ENCODE assay signal across 8 cellular contexts in the genomic region with DNA sequence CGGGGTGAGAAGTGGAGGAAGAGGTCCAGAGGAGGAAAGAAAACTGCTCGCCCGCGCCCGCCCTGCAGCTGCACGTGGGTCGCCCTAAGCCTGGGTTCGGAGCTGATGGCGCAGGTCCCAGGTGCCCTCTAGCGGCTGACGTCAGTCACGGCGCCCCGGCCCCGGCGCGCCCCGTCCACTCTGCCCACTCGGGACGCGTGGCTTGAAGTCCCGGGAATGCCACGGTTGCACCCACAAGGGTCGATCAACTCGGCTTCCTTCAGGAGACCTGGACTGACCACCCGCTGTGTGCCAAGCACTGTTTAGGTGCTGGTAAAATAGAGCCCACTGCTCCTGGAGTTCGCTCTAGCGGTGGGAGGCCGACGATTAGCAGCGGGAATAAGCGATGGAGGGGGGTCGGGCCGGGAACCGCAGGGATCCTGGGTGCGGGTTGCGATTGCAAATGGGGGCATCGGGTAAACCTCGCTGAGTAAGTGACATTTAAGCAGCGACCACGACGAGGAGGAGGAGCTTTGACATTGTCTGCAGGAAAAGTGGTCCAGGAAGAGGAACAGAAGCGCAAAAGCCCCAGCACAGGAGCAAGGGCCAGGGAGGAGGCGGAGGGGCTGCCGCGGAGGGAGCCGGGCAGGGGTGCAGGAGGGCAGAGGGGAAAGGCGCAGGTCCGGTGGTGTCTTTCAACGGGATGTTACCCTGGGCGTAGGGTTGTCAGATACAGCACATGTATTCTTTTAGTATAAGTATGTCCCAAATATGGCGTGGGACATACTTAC. TPM values are rescaled to one million over a fixed set of nuclear protein-coding genes. Genes with fewer than 3 reads are reported as not detected.
A peak's percentile ranks its signal among the peaks of the same experiment; 100 is the strongest.
DNase-seq lines count a peak whose midpoint lies in the region; ATAC-seq and TF ChIP-seq lines count a peak whose summit lies in the region.

No MANE protein-coding gene starts in this region.

- peaks cover 8% of the 10 kb centered on the region; the same call in 1 of the 2 replicates for H3K4me1 ChIP-seq in MM.1S (ENCODE audit: low read length)
- H3K4me1 ChIP-seq in heart right ventricle, result peaks cover 0 to 47% (median 36%) of the 10 kb centered on the region in 9 donors
- H3K4me1 ChIP-seq in transverse colon, result peaks cover 4 to 43% (median 27%) of the 10 kb centered on the region in 4 donors

- H3K79me2 ChIP-seq in MM.1S (ENCODE audit: low read length), result no peaks in the 10 kb centered on the region

- H3K27me3 Mint-ChIP-seq in activated naive CD8-positive, alpha-beta T cell treated with anti-CD3 and anti-CD28 coated beads, Interleukin-2, amount 10 ng/mL, durations not matched to agents 7 days and 5 days, result no peaks in the 10 kb centered on the region

- POLR2A ChIA-PET in activated naive CD8-positive, alpha-beta T cell treated with anti-CD3 and anti-CD28 coated beads, Interleukin-2, amount 10 ng/mL, durations not matched to agents 7 days and 5 days (lab: Charles Lee), result interaction anchor here (0.6 to 2.3 kb wide), 2 partner anchors 9 to 42 kb away, joined by 5 to 10 read pairs; partner anchors contain the start of gene MOK

- H3K9me3 Mint-ChIP-seq in activated naive CD8-positive, alpha-beta T cell treated with anti-CD3 and anti-CD28 coated beads, Interleukin-2, amount 10 ng/mL, durations not matched to agents 7 days and 5 days, result no peaks in the 10 kb centered on the region

- H3K4me3 ChIP-seq in MM.1S (ENCODE audit: low read length), result peak overlapping the region; percentile 70
- H3K4me3 ChIP-seq in heart right ventricle, result peak overlapping the region; percentile 18 to 63 (median 50)
- peak overlapping the region in 3 of 4 donors; percentile 32 to 49 (median 35) for H3K4me3 ChIP-seq in transverse colon

- H3K27me3 ChIP-seq in MM.1S (replicated peaks; ENCODE audit: insufficient read depth, low read length) (no peaks in the 10 kb centered on the region), heart right ventricle (no peaks in the 10 kb centered on the region), transverse colon (no peaks in the 10 kb centered on the region)

- H3K4me1 Mint-ChIP-seq in activated naive CD8-positive, alpha-beta T cell treated with anti-CD3 and anti-CD28 coated beads, Interleukin-2, amount 10 ng/mL, durations not matched to agents 7 days and 5 days, result peaks cover 22% of the 10 kb centered on the region

- no peaks in the 10 kb centered on the region for H4K20me1 ChIP-seq in MM.1S (ENCODE audit: insufficient read depth, low read length)

- H2AFZ ChIP-seq in MM.1S (ENCODE audit: low read length), result peak overlapping the region; percentile 86

- no peak for TF ChIP-seq EP300 in transverse colon (IDR thresholded peaks at IDR 0.05; ENCODE audit: low read depth)

- ATAC-seq in SK-N-SH treated with all-trans-retinoic acid at 6 μM for 48 hours, result peak; percentile 74
- ATAC-seq in activated naive CD8-positive, alpha-beta T cell treated with anti-CD3 and anti-CD28 coated beads, Interleukin-2, amount 10 ng/mL, durations not matched to agents 7 days and 5 days (ENCODE audit: low read depth), result peak; percentile 61
- ATAC-seq in heart right ventricle, result peak; percentile 66 to 81 (median 72)

- WGBS in heart right ventricle, 2 donors, result 5 to 8% methylated on average over 52 of the region's 52 CpGs
- 10 to 19% methylated on average over 20 to 42 of the region's 52 CpGs for WGBS in transverse colon (ENCODE audit: low coverage in 1 of 2), 2 donors

- H3K36me3 ChIP-seq in MM.1S (replicated peaks; ENCODE audit: insufficient read depth, low read length) (no peaks in the 10 kb centered on the region), heart right ventricle (no peaks in the 10 kb centered on the region), transverse colon (no peaks in the 10 kb centered on the region)

- H3F3A ChIP-seq in MM.1S (ENCODE audit: insufficient read depth, low read length), result peaks cover 16% of the 10 kb centered on the region

- H3K4me3 Mint-ChIP-seq in activated naive CD8-positive, alpha-beta T cell treated with anti-CD3 and anti-CD28 coated beads, Interleukin-2, amount 10 ng/mL, durations not matched to agents 7 days and 5 days, result peak overlapping the region; percentile 95

- intact Hi-C loops in heart right ventricle (cut with DNase I) (loop anchor here (1.0 to 10.0 kb wide), 14 partner anchors 48 to 352 kb away; partner anchors contain the start of genes DYNC1H1 (in 3 of the 10), HSP90AA1 (in 2 of the 10), CINP (in 1 of the 10) and TECPR2 (in 1 of the 10)), posterior cingulate gyrus (cut with DNase I) (loop anchor here (1.0 to 10.0 kb wide), 6 partner anchors 79 to 350 kb away; partner anchors contain the start of genes DYNC1H1 and HSP90AA1), transverse colon (cut with DNase I; ENCODE audit: low total_unique reads) (loop anchor here (2.0 to 5.0 kb wide), 2 partner anchors 80 to 267 kb away; no protein-coding TSS in a partner anchor)

- in situ Hi-C loops in transverse colon (cut with MboI; ENCODE audit: low pct_ligation_motif_present in 1 of 4, low pct_unique_long_range_greater_than_20kb in 1 of 4, low sequenced_read_pairs in 3 of 4), result loop anchor here in 2 of 4 donors (5.0 to 25.0 kb wide), 5 partner anchors 77 to 602 kb away; partner anchors contain the start of gene DYNC1H1 (in 1 of the 2)

- TF ChIP-seq CTCF in MM.1S (IDR thresholded peaks at IDR 0.05; ENCODE audit: low read length), result peak; percentile 65
- TF ChIP-seq CTCF in heart right ventricle (IDR thresholded peaks at IDR 0.05), result peak; percentile 91 to 100 (median 98)
- TF ChIP-seq CTCF in transverse colon (IDR thresholded peaks at IDR 0.05), result peak; percentile 93 to 97 (median 96)

- H3K4me2 ChIP-seq in MM.1S (ENCODE audit: low read depth, low read length), result peak overlapping the region; percentile 82

- no peaks in the 10 kb centered on the region for H3K36me3 Mint-ChIP-seq in activated naive CD8-positive, alpha-beta T cell treated with anti-CD3 and anti-CD28 coated beads, Interleukin-2, amount 10 ng/mL, durations not matched to agents 7 days and 5 days

- H3K27ac ChIP-seq in MM.1S (ENCODE audit: low read length) (peak overlapping the region; percentile 13; the same call in 1 of the 2 replicates), heart right ventricle (peak overlapping the region in 7 of 10 donors; percentile 2 to 70 (median 34)), transverse colon (peak overlapping the region; percentile 20 to 69 (median 46))

- peak overlapping the region; percentile 46 for H3K27ac Mint-ChIP-seq in activated naive CD8-positive, alpha-beta T cell treated with anti-CD3 and anti-CD28 coated beads, Interleukin-2, amount 10 ng/mL, durations not matched to agents 7 days and 5 days

- TF ChIP-seq POLR2A in transverse colon (IDR thresholded peaks at IDR 0.05), result no peak

- H3K9me3 ChIP-seq in MM.1S (replicated peaks; ENCODE audit: insufficient read depth, low read length), result no peaks in the 10 kb centered on the region
- no peaks in the 10 kb centered on the region for H3K9me3 ChIP-seq in heart right ventricle
- no peaks in the 10 kb centered on the region for H3K9me3 ChIP-seq in transverse colon

- peak overlapping the region; percentile 38; the same call in 1 of the 2 replicates for H3K9ac ChIP-seq in MM.1S (ENCODE audit: low read length)

- DNase-seq in ELR (ENCODE audit: low read depth) (peak; percentile 91), H4 (ENCODE audit: low spot score) (peak; percentile 68), MM.1S (peak; percentile 68), heart right ventricle (peak; percentile 86 to 87), posterior cingulate gyrus (peak; percentile 76 to 98 (median 86)), transverse colon (peak; percentile 89)
- DNase-seq in activated naive CD8-positive, alpha-beta T cell treated with anti-CD3 and anti-CD28 coated beads, Interleukin-2, amount 10 ng/mL, durations not matched to agents 7 days and 5 days, result peak; percentile 86

- no peaks in the 10 kb centered on the region for H3K9me2 ChIP-seq in MM.1S (replicated peaks; ENCODE audit: insufficient read depth, low read length)

TF ChIP-seq in SK-N-SH treated with all-trans-retinoic acid at 6 μM for 48 hours, 23 proteins besides CTCF, POLR2A, EP300 and RAD21 (continues in another document):
- TF ChIP-seq ZNF70 (CRISPR knock-in tag; IDR thresholded peaks at IDR 0.05), result no peak

RNA-seq across cellular contexts. Expression of gene ZNF839, which starts 5.1 kb away (rescaled TPM):
- total RNA-seq in H4 (2014; rRNA removed; shearing (Covaris generic)), result 2.7 and 5.0 TPM in 2 replicates
- total RNA-seq in activated naive CD8-positive, alpha-beta T cell treated with anti-CD3 and anti-CD28 coated beads, Interleukin-2, amount 10 ng/mL, durations not matched to agents 7 days and 5 days, result 10 to 100 TPM; 13.9 to 17.3 TPM
- 10 to 100 TPM in 1 of 10 donors, 1 to 10 TPM in 9; 7.0 to 12.8 (median 8.4) TPM for total RNA-seq in heart right ventricle
- 10 to 100 TPM in 1 of 2 donors, 1 to 10 TPM in 1; 3.8 to 13.4 TPM for polyA plus RNA-seq in heart right ventricle
- 10 to 100 TPM in 3 of 4 donors, 1 to 10 TPM in 1; 6.7 to 14.1 (median 11.1) TPM for total RNA-seq in transverse colon

RNA-seq across cellular contexts. Expression of gene MOK, which starts 9.5 kb away (rescaled TPM):
- total RNA-seq in H4 (2014; rRNA removed; shearing (Covaris generic)), result 1.6 and 2.0 TPM in 2 replicates
- total RNA-seq in activated naive CD8-positive, alpha-beta T cell treated with anti-CD3 and anti-CD28 coated beads, Interleukin-2, amount 10 ng/mL, durations not matched to agents 7 days and 5 days, result 1 to 10 TPM; 2.4 to 2.7 TPM
- total RNA-seq in heart right ventricle, result 10 to 100 TPM in 4 of 10 donors, 1 to 10 TPM in 6; 6.6 to 15.5 (median 9.5) TPM
- 10 to 100 TPM; 17.6 to 19.8 TPM for polyA plus RNA-seq in heart right ventricle
- total RNA-seq in transverse colon, result 10 to 100 TPM in 2 of 4 donors, 1 to 10 TPM in 2; 3.0 to 16.0 (median 11.1) TPM

RNA-seq across cellular contexts. Expression of gene CINP, which starts 48.3 kb away (rescaled TPM):
- 24.4 and 51.8 TPM in 2 replicates for total RNA-seq in H4 (2014; rRNA removed; shearing (Covaris generic))
- 10 to 100 TPM; 29.8 to 35.6 TPM for total RNA-seq in activated naive CD8-positive, alpha-beta T cell treated with anti-CD3 and anti-CD28 coated beads, Interleukin-2, amount 10 ng/mL, durations not matched to agents 7 days and 5 days
- total RNA-seq in heart right ventricle (10 to 100 TPM; 26.6 to 36.7 (median 31.0) TPM), transverse colon (10 to 100 TPM; 10.5 to 32.0 (median 19.0) TPM)
- polyA plus RNA-seq in heart right ventricle, result 10 to 100 TPM; 40.8 to 46.0 TPM

RNA-seq across cellular contexts. Expression of gene TECPR2, which starts 48.3 kb away (rescaled TPM):
- 3.0 and 3.6 TPM in 2 replicates for total RNA-seq in H4 (2014; rRNA removed; shearing (Covaris generic))
- total RNA-seq in activated naive CD8-positive, alpha-beta T cell treated with anti-CD3 and anti-CD28 coated beads, Interleukin-2, amount 10 ng/mL, durations not matched to agents 7 days and 5 days, result 10 to 100 TPM in 1 of 2 experiments, 1 to 10 TPM in 1; 9.8 to 10.2 TPM
- 10 to 100 TPM; 20.1 to 34.2 (median 25.3) TPM for total RNA-seq in heart right ventricle
- 1 to 10 TPM; 6.8 to 6.9 TPM for polyA plus RNA-seq in heart right ventricle
- total RNA-seq in transverse colon, result 10 to 100 TPM; 12.6 to 47.4 (median 17.9) TPM

Comparison
In these comparisons a context has a peak if more than half of its experiments do, and no peak if none do; other contexts are left out.
1. Peak in every context shown above with its lines: DNase-seq, ATAC-seq, H3K4me3 ChIP-seq and H3K27ac ChIP-seq.